ENCODE assay signal across 1 cellular context in the genomic region with DNA sequence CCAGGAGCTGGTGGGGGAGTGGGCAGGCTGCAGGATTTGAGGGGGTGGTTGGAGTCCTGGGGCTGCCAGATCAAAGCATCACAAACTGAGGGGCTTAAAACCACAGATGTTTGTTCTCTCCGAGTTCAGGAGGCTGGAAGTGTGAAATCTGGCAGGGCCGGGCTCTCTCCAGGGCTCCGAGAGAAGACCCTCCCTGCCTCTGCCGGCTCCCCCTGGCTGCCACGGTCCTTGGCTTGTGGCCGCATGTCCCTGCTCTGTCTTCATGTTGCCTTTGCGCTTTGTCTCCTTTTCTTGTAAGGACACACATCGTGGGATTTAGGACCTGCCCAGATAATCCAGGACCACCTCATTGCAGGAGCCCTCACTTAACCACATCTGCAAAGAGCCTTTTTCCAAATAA.
TF ChIP-seq lines count a peak whose summit lies in the region.

No MANE protein-coding gene starts in this region.

TF ChIP-seq in K562, 482 proteins besides CTCF, POLR2A, EP300 and RAD21 (continued from another document):
- TF ChIP-seq, protein P1, sequence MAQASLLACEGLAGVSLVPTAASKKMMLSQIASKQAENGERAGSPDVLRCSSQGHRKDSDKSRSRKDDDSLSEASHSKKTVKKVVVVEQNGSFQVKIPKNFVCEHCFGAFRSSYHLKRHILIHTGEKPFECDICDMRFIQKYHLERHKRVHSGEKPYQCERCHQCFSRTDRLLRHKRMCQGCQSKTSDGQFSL (CRISPR knock-in tag; IDR thresholded peaks at IDR 0.05), result 0 out of 2 replicates have a peak, but pooled peaks have one; percentile 21
- TF ChIP-seq, protein P1 (tag; IDR thresholded peaks at IDR 0.05), result no peak
- TF ChIP-seq CCNT2 (IDR thresholded peaks at IDR 0.05; ENCODE audit: borderline replicate concordance, extremely low read depth, insufficient read length, low read depth, low read length) (no peak), ZNF253 (CRISPR knock-in tag; conservative IDR thresholded peaks at IDR 0.05) (no peak), ZNF696 (CRISPR knock-in tag; conservative IDR thresholded peaks at IDR 0.05) (no peak)
